7 cellular contexts compared by ENCODE assay signal in genomic region chr15:68279218-68279533, GRCh38. TPM values are rescaled to one million over a fixed set of nuclear protein-coding genes. Genes with fewer than 3 reads are reported as not detected.
DNase-seq lines count a peak whose midpoint lies in the region; ATAC-seq lines count a peak whose summit lies in the region.

No MANE protein-coding gene starts in this region.

- peak overlapping the region; percentile 91 for H3K9ac ChIP-seq in HUES6 (ENCODE audit: low read length)
- H3K9ac ChIP-seq in stomach smooth muscle (ENCODE audit: low read length in 2 of 2), result peak overlapping the region; percentile 98 to 99

- H3K27me3 ChIP-seq in HUES6 (ENCODE audit: control insufficient read depth, insufficient read depth, low read length) (no peaks in the 10 kb centered on the region), stomach smooth muscle (ENCODE audit: control insufficient read depth in 1 of 2, insufficient read depth in 2 of 2, low read length in 2 of 2) (no peaks in the 10 kb centered on the region)

- ATAC-seq in HG02642 (IDR thresholded peaks at IDR 0.05; ENCODE audit: poor library complexity, unreplicated experiment), result no peak
- no peak for ATAC-seq in GM19397 (IDR thresholded peaks at IDR 0.05; ENCODE audit: unreplicated experiment)

- no peaks in the 10 kb centered on the region for H3K27me3 Mint-ChIP-seq in activated naive CD8-positive, alpha-beta T cell treated with anti-CD3 and anti-CD28 coated beads for 36 hours
- peaks cover 4 to 12% (median 11%) of the 10 kb centered on the region in 3 donors for H3K27me3 Mint-ChIP-seq in immature natural killer cell (ENCODE audit: low read depth in 3 of 3)

- DNase-seq in activated naive CD8-positive, alpha-beta T cell treated with anti-CD3 and anti-CD28 coated beads for 36 hours, result no peak
- DNase-seq in immature natural killer cell, result no peak
- DNase-seq in activated CD8-positive, alpha-beta memory T cell treated with anti-CD3 and anti-CD28 coated beads, Interleukin-2, amount 50 U/mL, for 48 hours, result no peak

- H3K4me1 Mint-ChIP-seq in activated naive CD8-positive, alpha-beta T cell treated with anti-CD3 and anti-CD28 coated beads for 36 hours, result peaks cover 42% of the 10 kb centered on the region
- H3K4me1 Mint-ChIP-seq in immature natural killer cell, result peaks cover 61 to 63% of the 10 kb centered on the region in 2 donors

- H3K4me3 ChIP-seq in HUES6 (ENCODE audit: low read depth, low read length) (peak overlapping the region; percentile 95), stomach smooth muscle (ENCODE audit: low read length in 2 of 2) (peak overlapping the region; percentile 90 to 99)

- H3K36me3 ChIP-seq in HUES6 (ENCODE audit: control insufficient read depth, insufficient read depth, low read length), result peaks cover 10% of the 10 kb centered on the region; the same call in 1 of the 2 replicates
- no peaks in the 10 kb centered on the region for H3K36me3 ChIP-seq in stomach smooth muscle (ENCODE audit: control insufficient read depth in 2 of 2, insufficient read depth in 2 of 2, low read length in 2 of 2)

- H3K4me3 Mint-ChIP-seq in activated naive CD8-positive, alpha-beta T cell treated with anti-CD3 and anti-CD28 coated beads for 36 hours, result peak overlapping the region; percentile 98
- H3K4me3 Mint-ChIP-seq in immature natural killer cell, result peak overlapping the region; percentile 93 to 97 (median 96)

- peaks cover 36% of the 10 kb centered on the region for H3K4me1 ChIP-seq in HUES6 (ENCODE audit: control insufficient read depth, insufficient read depth, low read length)
- peaks cover 25% of the 10 kb centered on the region for H3K4me1 ChIP-seq in stomach smooth muscle (ENCODE audit: control insufficient read depth, insufficient read depth, low read length)

- H3K9me3 ChIP-seq in HUES6 (ENCODE audit: control insufficient read depth, insufficient read depth, low read depth, low read length) (peaks cover 2% of the 10 kb centered on the region; the same call in 1 of the 2 replicates), stomach smooth muscle (ENCODE audit: control insufficient read depth in 2 of 2, low read length in 2 of 2) (no peaks in the 10 kb centered on the region)

- H3K36me3 Mint-ChIP-seq in activated naive CD8-positive, alpha-beta T cell treated with anti-CD3 and anti-CD28 coated beads for 36 hours, result peaks cover 28% of the 10 kb centered on the region
- H3K36me3 Mint-ChIP-seq in immature natural killer cell, result no peaks in the 10 kb centered on the region

- no peaks in the 10 kb centered on the region for H3K9me3 Mint-ChIP-seq in activated naive CD8-positive, alpha-beta T cell treated with anti-CD3 and anti-CD28 coated beads for 36 hours
- H3K9me3 Mint-ChIP-seq in immature natural killer cell, result no peaks in the 10 kb centered on the region

- H3K27ac Mint-ChIP-seq in activated naive CD8-positive, alpha-beta T cell treated with anti-CD3 and anti-CD28 coated beads for 36 hours, result peak overlapping the region; percentile 99
- peak overlapping the region; percentile 92 to 97 (median 95) for H3K27ac Mint-ChIP-seq in immature natural killer cell

- no peak overlapping the region for H3K27ac ChIP-seq in HUES6 (ENCODE audit: low read depth, low read length)
- peak overlapping the region; percentile 100 for H3K27ac ChIP-seq in stomach smooth muscle (ENCODE audit: low read length)

RNA-seq across cellular contexts. Expression of gene FEM1B, which starts 1.6 kb away (rescaled TPM):
- total RNA-seq in activated naive CD8-positive, alpha-beta T cell treated with anti-CD3 and anti-CD28 coated beads for 36 hours, result 10 to 100 TPM; 37.0 to 44.1 TPM
- 10 to 100 TPM in 2 of 3 donors, 1 to 10 TPM in 1; 6.1 to 25.9 (median 18.4) TPM for polyA plus RNA-seq in immature natural killer cell

RNA-seq across cellular contexts. Expression of gene CLN6, which starts 49.6 kb away (rescaled TPM):
- 10 to 100 TPM; 67.7 to 72.0 TPM for total RNA-seq in activated naive CD8-positive, alpha-beta T cell treated with anti-CD3 and anti-CD28 coated beads for 36 hours
- 1 to 10 TPM; 1.3 to 2.5 (median 2.3) TPM for polyA plus RNA-seq in immature natural killer cell
